Comparison of ENCODE assay signal across 1 cellular context in genomic region chr20:49803418-49803817, GRCh38.
TF ChIP-seq lines count a peak whose summit lies in the region.

No MANE protein-coding gene starts in this region.

TF ChIP-seq in HepG2, 621 proteins besides CTCF, POLR2A, EP300 and RAD21:
- TF ChIP-seq ZNF557 (CRISPR knock-in tag; IDR thresholded peaks at IDR 0.05) = no peak
- peak; percentile 90 for TF ChIP-seq ZKSCAN1 (IDR thresholded peaks at IDR 0.05; ENCODE audit: low read length)
